22 cellular contexts compared by ENCODE assay signal in the genomic region with DNA sequence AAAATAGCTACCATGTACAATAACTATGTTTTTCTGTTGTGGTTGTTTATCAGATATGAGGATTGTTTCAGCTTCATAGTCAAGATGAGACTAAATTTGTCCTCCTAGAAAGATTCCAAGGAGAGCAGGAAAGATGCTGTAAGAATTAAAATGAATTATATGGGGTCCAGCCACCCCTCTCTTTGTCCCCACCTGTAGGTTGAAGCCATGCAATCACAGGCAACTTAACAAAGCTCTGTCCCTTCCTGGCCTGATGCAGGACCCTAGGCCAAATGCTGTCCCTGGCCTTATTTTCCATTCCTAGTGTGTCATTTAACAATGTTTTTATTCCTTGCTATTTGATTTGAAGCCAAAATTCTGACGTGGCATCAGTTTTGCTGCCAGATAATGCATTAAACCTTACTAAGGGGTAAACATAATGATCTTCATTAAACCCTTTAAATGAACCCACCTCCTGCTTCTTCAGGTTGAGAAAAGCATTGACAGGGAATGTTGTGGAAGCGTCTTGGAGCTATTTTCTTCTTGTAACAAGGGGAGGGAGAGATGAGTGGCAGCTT.
DNase-seq lines count a peak whose midpoint lies in the region; ATAC-seq, FAIRE-seq and TF ChIP-seq lines count a peak whose summit lies in the region.
"Had no signal": no experiment of that assay in that cellular context is flagged by ENCODE, and none has a peak within 500 bp of the region (broad histone marks: within the 10 kb centered on the region; RNA-seq: fewer than 3 reads in every experiment).

No MANE protein-coding gene starts in this region.

- H3K36me3 ChIP-seq in GM23338 (ENCODE audit: insufficient read depth) (no peaks in the 10 kb centered on the region; the same call in 1 of the 2 replicates), OCI-LY7 (ENCODE audit: insufficient read depth, low read length) (no peaks in the 10 kb centered on the region), endothelial cell of umbilical vein (ENCODE audit: control insufficient read depth in 2 of 2, extremely low read depth in 1 of 2, insufficient read depth in 2 of 2, low read length in 2 of 2) (no peaks in the 10 kb centered on the region)

- H4K20me1 ChIP-seq in GM23338 (replicated peaks; ENCODE audit: insufficient read depth) (no peaks in the 10 kb centered on the region), OCI-LY7 (ENCODE audit: insufficient read depth, low read length) (no peaks in the 10 kb centered on the region), endothelial cell of umbilical vein (replicated peaks; ENCODE audit: control insufficient read depth, extremely low read depth, insufficient read depth, low read length) (no peaks in the 10 kb centered on the region)

- H3K36me3 Mint-ChIP-seq in GM23338 (ENCODE audit: low read depth): peaks cover 10% of the 10 kb centered on the region; the same call in 2 of the 3 replicates
- H3K36me3 Mint-ChIP-seq: CD8-positive, alpha-beta T cell had no signal

- POLR2A ChIA-PET in OCI-LY7 (lab: Charles Lee) (interaction anchor here (0.7 kb wide), 1 partner anchor 1142 kb away, joined by 3 read pairs; no protein-coding TSS in a partner anchor), endothelial cell of umbilical vein (lab: Charles Lee) (no interaction called here)

- H3K4me2 ChIP-seq in GM23338 (no peak overlapping the region), OCI-LY7 (ENCODE audit: low read length) (no peak overlapping the region), endothelial cell of umbilical vein (ENCODE audit: insufficient read depth, low read length) (no peak overlapping the region)

- in situ Hi-C loops in KBM-7 (cut with MboI; ENCODE audit: low pct_unique_long_range_greater_than_20kb, low sequenced_read_pairs): no loop called here

- TF ChIP-seq CTCF in GM23338 (conservative IDR thresholded peaks at IDR 0.05; ENCODE audit: low read depth in 2 of 2) (peak; percentile 33 to 53), OCI-LY7 (conservative IDR thresholded peaks at IDR 0.05; ENCODE audit: low read length) (peak; percentile 49; the same call in 1 of the 2 replicates), endothelial cell of umbilical vein (IDR thresholded peaks at IDR 0.05; ENCODE audit: extremely low read depth in 1 of 2, insufficient read depth in 1 of 2, low read depth in 1 of 2, low read length in 2 of 2) (no peak)

- no peak for TF ChIP-seq POLR2A in endothelial cell of umbilical vein (IDR thresholded peaks at IDR 0.05; ENCODE audit: low read depth, low read length)

- no peak overlapping the region for H3K27ac Mint-ChIP-seq in GM23338
- H3K27ac Mint-ChIP-seq: CD8-positive, alpha-beta T cell; T-helper 17 cell had no signal

- H3K9me3 ChIP-seq in OCI-LY7 (ENCODE audit: low read length): no peaks in the 10 kb centered on the region
- H3K9me3 ChIP-seq in endothelial cell of umbilical vein (replicated peaks; ENCODE audit: control insufficient read depth, insufficient read depth, low read length): no peaks in the 10 kb centered on the region

- H3K79me2 ChIP-seq in GM23338 (replicated peaks; ENCODE audit: insufficient read depth) (no peaks in the 10 kb centered on the region), OCI-LY7 (ENCODE audit: insufficient read depth, low read depth, low read length) (no peaks in the 10 kb centered on the region), endothelial cell of umbilical vein (ENCODE audit: control insufficient read depth, insufficient read depth, low read length) (no peaks in the 10 kb centered on the region)

- no peaks in the 10 kb centered on the region for H3K9me1 ChIP-seq in endothelial cell of umbilical vein (replicated peaks; ENCODE audit: control insufficient read depth, extremely low read depth, insufficient read depth, low read length)

- H3K4me1 ChIP-seq in GM23338 (ENCODE audit: insufficient read depth) (no peaks in the 10 kb centered on the region; the same call in 1 of the 2 replicates), OCI-LY7 (ENCODE audit: insufficient read depth, low read length, poor library complexity, severe bottlenecking) (no peaks in the 10 kb centered on the region), endothelial cell of umbilical vein (ENCODE audit: control insufficient read depth, extremely low read depth, insufficient read depth, low read length) (no peaks in the 10 kb centered on the region)

- no peaks in the 10 kb centered on the region for H3F3A ChIP-seq in GM23338 (replicated peaks; ENCODE audit: low read depth)

- H3K27me3 ChIP-seq in GM23338 (ENCODE audit: insufficient read depth): no peaks in the 10 kb centered on the region
- H3K27me3 ChIP-seq in endothelial cell of umbilical vein (ENCODE audit: control insufficient read depth in 2 of 2, insufficient read depth in 2 of 2, low read length in 2 of 2): peaks cover 0 to 9% of the 10 kb centered on the region in 2 experiments

- H3K9me2 ChIP-seq in GM23338 (ENCODE audit: insufficient read depth) (peaks cover 6% of the 10 kb centered on the region), OCI-LY7 (ENCODE audit: insufficient read depth, low read length) (no peaks in the 10 kb centered on the region)

- no peak overlapping the region for H3K4me3 Mint-ChIP-seq in GM23338
- H3K4me3 Mint-ChIP-seq: CD8-positive, alpha-beta T cell; T-helper 17 cell had no signal

- H3K9me3 Mint-ChIP-seq in GM23338: peaks cover 14% of the 10 kb centered on the region

- dilution Hi-C loops in endothelial cell of umbilical vein (cut with MboI; ENCODE audit: extremely low pct_ligation_motif_present, low sequenced_read_pairs): no loop called here

- no peak overlapping the region for H3K9ac ChIP-seq in endothelial cell of umbilical vein (replicated peaks; ENCODE audit: extremely low read depth, insufficient read depth, low read length)

- H3K27ac ChIP-seq in GM23338 (ENCODE audit: low read depth) (no peak overlapping the region), OCI-LY7 (ENCODE audit: low read depth, low read length, poor library complexity, severe bottlenecking) (no peak overlapping the region), endothelial cell of umbilical vein (ENCODE audit: insufficient read depth, low read depth, low read length) (no peak overlapping the region)
- H3K27ac ChIP-seq: 22Rv1 had no signal

- no peak for FAIRE-seq in endothelial cell of umbilical vein (lab: Jason Lieb, UNC)
- no peak for FAIRE-seq in urothelium cell line (lab: Jason Lieb, UNC)
- FAIRE-seq: GM18507 had no signal

- H2AFZ ChIP-seq in GM23338 (no peak overlapping the region), OCI-LY7 (ENCODE audit: low read length) (no peak overlapping the region), endothelial cell of umbilical vein (ENCODE audit: low read depth, low read length) (no peak overlapping the region)

- no peak for ATAC-seq in GM23338
- ATAC-seq: CD8-positive, alpha-beta T cell; T-helper 17 cell had no signal

- intact Hi-C loops in OCI-LY7 (cut with micrococcal nuclease; ENCODE audit: unreplicated experiment): no loop called here
- intact Hi-C loops in endothelial cell of umbilical vein (cut with micrococcal nuclease): no loop called here

- no TSS peak for BruUV-seq in OCI-LY7 (replicated peaks; lab: Mats Ljungman, UMichigan)
- no TSS peak for BruUV-seq in endothelial cell of umbilical vein (replicated peaks; lab: Mats Ljungman, UMichigan)

- CTCF ChIA-PET in OCI-LY7 (lab: Charles Lee; ENCODE audit: unreplicated experiment): no interaction called here
- CTCF ChIA-PET in endothelial cell of umbilical vein (lab: Charles Lee): interaction anchor here (0.6 to 1.3 kb wide), 4 partner anchors 10 to 548 kb away, joined by 3 read pairs; no protein-coding TSS in a partner anchor

- DNase-seq in DMS 273 (lab: John Stamatoyannopoulos, UW; ENCODE audit: unreplicated experiment) (peak; percentile 3), DMS 273 treated with DMSO at 0.1 percent for 48 hours (lab: John Stamatoyannopoulos, UW) (no peak), GM23338 (ENCODE audit: low spot score) (peak; percentile 22), OCI-LY7 (ENCODE audit: low spot score) (no peak), endothelial cell of umbilical vein (ENCODE audit: low read depth, low spot score) (peak; percentile 8), hypothalamus (lab: John Stamatoyannopoulos, UW) (no peak), KBM-7 (no peak), urothelium cell line (ENCODE audit: low spot score) (no peak)
- DNase-seq: ACHN; C1 segment of cervical spinal cord; CD8-positive, alpha-beta T cell; DMS53; GDM1; GOT3; NCI-H1092 treated with DMSO at 0.1 percent for 48 hours; NCI-H446; NCI-H526; Right ventricle myocardium superior; SW 1271; T-helper 17 cell had no signal

- H3K27me3 Mint-ChIP-seq in GM23338 (ENCODE audit: insufficient read depth, low read depth, poor library complexity): no peaks in the 10 kb centered on the region
- H3K27me3 Mint-ChIP-seq: T-helper 17 cell had no signal

- peaks cover 10% of the 10 kb centered on the region for H3K4me1 Mint-ChIP-seq in GM23338
- H3K4me1 Mint-ChIP-seq: T-helper 17 cell had no signal

- H3K4me3 ChIP-seq in GM23338: no peak overlapping the region
- no peak overlapping the region for H3K4me3 ChIP-seq in OCI-LY7 (ENCODE audit: low read depth, low read length, poor library complexity, severe bottlenecking)
- no peak overlapping the region for H3K4me3 ChIP-seq in endothelial cell of umbilical vein (replicated peaks in 1 of 3; ENCODE audit: insufficient read depth in 1 of 3, low read depth in 1 of 3, low read length in 3 of 3)

TF ChIP-seq in GM23338, 12 proteins besides CTCF, POLR2A, EP300 and RAD21 (continues in another document):
- TF ChIP-seq EZH2phosphoT487 (IDR thresholded peaks at IDR 0.05; ENCODE audit: unreplicated experiment) (no peak), ZNF114 (CRISPR knock-in tag; IDR thresholded peaks at IDR 0.05) (no peak)
- TF ChIP-seq, protein P1, sequence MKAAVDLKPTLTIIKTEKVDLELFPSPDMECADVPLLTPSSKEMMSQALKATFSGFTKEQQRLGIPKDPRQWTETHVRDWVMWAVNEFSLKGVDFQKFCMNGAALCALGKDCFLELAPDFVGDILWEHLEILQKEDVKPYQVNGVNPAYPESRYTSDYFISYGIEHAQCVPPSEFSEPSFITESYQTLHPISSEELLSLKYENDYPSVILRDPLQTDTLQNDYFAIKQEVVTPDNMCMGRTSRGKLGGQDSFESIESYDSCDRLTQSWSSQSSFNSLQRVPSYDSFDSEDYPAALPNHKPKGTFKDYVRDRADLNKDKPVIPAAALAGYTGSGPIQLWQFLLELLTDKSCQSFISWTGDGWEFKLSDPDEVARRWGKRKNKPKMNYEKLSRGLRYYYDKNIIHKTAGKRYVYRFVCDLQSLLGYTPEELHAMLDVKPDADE (IDR thresholded peaks at IDR 0.05): no peak

TF ChIP-seq in endothelial cell of umbilical vein, 7 proteins besides CTCF, POLR2A, EP300 and RAD21 (continues in another document):
- TF ChIP-seq GATA2 (IDR thresholded peaks at IDR 0.05; ENCODE audit: insufficient read depth, insufficient read length, low read depth, low read length) (no peak), POLR2AphosphoS5 (IDR thresholded peaks at IDR 0.05; ENCODE audit: insufficient read depth, low read depth, low read length) (no peak), JUN (IDR thresholded peaks at IDR 0.05; ENCODE audit: borderline replicate concordance, insufficient read depth, insufficient read length, low read depth) (no peak)
- TF ChIP-seq, protein P2, sequence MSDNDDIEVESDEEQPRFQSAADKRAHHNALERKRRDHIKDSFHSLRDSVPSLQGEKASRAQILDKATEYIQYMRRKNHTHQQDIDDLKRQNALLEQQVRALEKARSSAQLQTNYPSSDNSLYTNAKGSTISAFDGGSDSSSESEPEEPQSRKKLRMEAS (IDR thresholded peaks at IDR 0.05; ENCODE audit: insufficient read depth, insufficient read length): no peak

Comparison
In these comparisons a context has a peak if more than half of its experiments do, and no peak if none do; other contexts are left out.
1. DNase-seq: peak in DMS 273 (single experiment), GM23338 (single experiment) and endothelial cell of umbilical vein (single experiment); none in DMS 273 treated with DMSO at 0.1 percent for 48 hours (single experiment), OCI-LY7 (single experiment), hypothalamus (0 of 51), KBM-7 (single experiment) and urothelium cell line (single experiment).
2. CTCF ChIP-seq: peak in GM23338 (2 of 2) and OCI-LY7 (single experiment); none in endothelial cell of umbilical vein (0 of 2).